Comparison of ENCODE assay signal across 8 cellular contexts in genomic region chr10:70145666-70146488, GRCh38. TPM values are rescaled to one million over a fixed set of nuclear protein-coding genes. Genes with fewer than 3 reads are reported as not detected.
DNase-seq lines count a peak whose midpoint lies in the region; TF ChIP-seq lines count a peak whose summit lies in the region.

No MANE protein-coding gene starts in this region.

- H3K4me3 ChIP-seq in SJSA1 = peak overlapping the region; percentile 57
- peak overlapping the region; percentile 83 for H3K4me3 ChIP-seq in osteoblast (ENCODE audit: insufficient read depth, low read length)
- peak overlapping the region; percentile 67 for H3K4me3 ChIP-seq in thymus (ENCODE audit: low read length)

- H2AFZ ChIP-seq in osteoblast (ENCODE audit: low read length) = peak overlapping the region; percentile 76

- CTCF ChIA-PET in activated naive CD4-positive, alpha-beta T cell treated with anti-CD3 and anti-CD28 coated beads, Interleukin-2, amount 10 ng/mL, durations not matched to agents 7 days and 5 days (lab: Charles Lee) = interaction anchor here (0.7 to 5.3 kb wide), 38 partner anchors 10 to 350 kb away, joined by 3 to 51 read pairs (median 4); partner anchors contain the start of gene SAR1A

- H3K9me3 Mint-ChIP-seq in activated naive CD4-positive, alpha-beta T cell treated with anti-CD3 and anti-CD28 coated beads, Interleukin-2, amount 10 ng/mL, durations not matched to agents 7 days and 5 days = no peaks in the 10 kb centered on the region
- peaks cover 5% of the 10 kb centered on the region for H3K9me3 Mint-ChIP-seq in glutamatergic neuron (ENCODE audit: unreplicated experiment)

- peaks cover 55% of the 10 kb centered on the region for H4K20me1 ChIP-seq in osteoblast (ENCODE audit: insufficient read depth, low read length)

- H3K27ac Mint-ChIP-seq in activated naive CD4-positive, alpha-beta T cell treated with anti-CD3 and anti-CD28 coated beads, Interleukin-2, amount 10 ng/mL, durations not matched to agents 7 days and 5 days = peak overlapping the region; percentile 93
- H3K27ac Mint-ChIP-seq in glutamatergic neuron (ENCODE audit: unreplicated experiment) = peak overlapping the region; percentile 75

- H3K27ac ChIP-seq in SJSA1 (peak overlapping the region; percentile 59), osteoblast (ENCODE audit: low read depth, low read length) (peak overlapping the region; percentile 76), thymus (ENCODE audit: low read depth) (peak overlapping the region; percentile 94)

- DNase-seq in D341Med (ENCODE audit: low spot score) = peak; percentile 81
- DNase-seq in GM20000 (ENCODE audit: low spot score) = peak; percentile 91
- DNase-seq in HPDE6-E6E7 (ENCODE audit: extremely low spot score) = peak; percentile 41
- DNase-seq in SJSA1 (ENCODE audit: low read depth in 1 of 2, low spot score in 2 of 2) = peak; percentile 69 to 83
- DNase-seq in activated naive CD4-positive, alpha-beta T cell treated with anti-CD3 and anti-CD28 coated beads, Interleukin-2, amount 10 ng/mL, durations not matched to agents 7 days and 5 days = peak; percentile 85
- DNase-seq in glutamatergic neuron = peak; percentile 80
- peak; percentile 94 for DNase-seq in osteoblast (ENCODE audit: insufficient read length, low spot score, missing footprints)

- H3K9me3 ChIP-seq in SJSA1 (replicated peaks) = no peaks in the 10 kb centered on the region
- no peaks in the 10 kb centered on the region for H3K9me3 ChIP-seq in osteoblast (ENCODE audit: low read depth, low read length)
- no peaks in the 10 kb centered on the region for H3K9me3 ChIP-seq in thymus (ENCODE audit: control insufficient read depth)

- H3K4me1 Mint-ChIP-seq in activated naive CD4-positive, alpha-beta T cell treated with anti-CD3 and anti-CD28 coated beads, Interleukin-2, amount 10 ng/mL, durations not matched to agents 7 days and 5 days = peaks cover 25% of the 10 kb centered on the region
- H3K4me1 Mint-ChIP-seq in glutamatergic neuron (ENCODE audit: low read depth, unreplicated experiment) = no peaks in the 10 kb centered on the region

- H3K36me3 Mint-ChIP-seq in activated naive CD4-positive, alpha-beta T cell treated with anti-CD3 and anti-CD28 coated beads, Interleukin-2, amount 10 ng/mL, durations not matched to agents 7 days and 5 days = peaks cover 17% of the 10 kb centered on the region
- no peaks in the 10 kb centered on the region for H3K36me3 Mint-ChIP-seq in glutamatergic neuron (ENCODE audit: unreplicated experiment)

- peaks cover 57% of the 10 kb centered on the region for H3K79me2 ChIP-seq in osteoblast (ENCODE audit: insufficient read depth, low read length)

- H3K36me3 ChIP-seq in SJSA1 = peaks cover 32% of the 10 kb centered on the region
- peaks cover 31% of the 10 kb centered on the region for H3K36me3 ChIP-seq in osteoblast (ENCODE audit: insufficient read depth, low read length)
- peaks cover 19% of the 10 kb centered on the region for H3K36me3 ChIP-seq in thymus (ENCODE audit: control insufficient read depth, insufficient read depth)

- H3K27me3 Mint-ChIP-seq in activated naive CD4-positive, alpha-beta T cell treated with anti-CD3 and anti-CD28 coated beads, Interleukin-2, amount 10 ng/mL, durations not matched to agents 7 days and 5 days = no peaks in the 10 kb centered on the region
- peaks cover 2% of the 10 kb centered on the region for H3K27me3 Mint-ChIP-seq in glutamatergic neuron (ENCODE audit: unreplicated experiment)

- H3K4me2 ChIP-seq in osteoblast (ENCODE audit: insufficient read depth, low read length) = peak overlapping the region; percentile 86

- H3K27me3 ChIP-seq in SJSA1 (replicated peaks) (no peaks in the 10 kb centered on the region), osteoblast (ENCODE audit: insufficient read depth, low read length) (no peaks in the 10 kb centered on the region), thymus (ENCODE audit: control insufficient read depth, insufficient read depth) (no peaks in the 10 kb centered on the region)

- under 1% methylated on average over 98 of the region's 98 CpGs for WGBS in thymus

- peaks cover 21% of the 10 kb centered on the region for H3K4me1 ChIP-seq in SJSA1 (replicated peaks)
- H3K4me1 ChIP-seq in osteoblast (ENCODE audit: insufficient read depth, low read length) = peaks cover 25% of the 10 kb centered on the region
- H3K4me1 ChIP-seq in thymus (ENCODE audit: control insufficient read depth, insufficient read depth, low read length) = peaks cover 3% of the 10 kb centered on the region

- peak; percentile 69 for TF ChIP-seq CTCF in GM20000 (IDR thresholded peaks at IDR 0.05; ENCODE audit: extremely low read depth, missing control alignments)
- peak; percentile 61 for TF ChIP-seq CTCF in glutamatergic neuron (IDR thresholded peaks at IDR 0.05; ENCODE audit: partially characterized antibody, unreplicated experiment)
- TF ChIP-seq CTCF in osteoblast (IDR thresholded peaks at IDR 0.05; ENCODE audit: extremely low read depth, low read depth, low read length) = peak; percentile 28

- peak overlapping the region; percentile 80 for H3K4me3 Mint-ChIP-seq in activated naive CD4-positive, alpha-beta T cell treated with anti-CD3 and anti-CD28 coated beads, Interleukin-2, amount 10 ng/mL, durations not matched to agents 7 days and 5 days
- H3K4me3 Mint-ChIP-seq in glutamatergic neuron (ENCODE audit: unreplicated experiment) = peak overlapping the region; percentile 90

RNA-seq across cellular contexts. Expression of gene TYSND1, which starts 0.6 kb away (rescaled TPM):
- total RNA-seq in SJSA1 (2014; rRNA removed; shearing (Covaris generic)) = 6.7 and 7.7 TPM in 2 replicates
- total RNA-seq in glutamatergic neuron (ENCODE audit: unreplicated experiment) (1.9 TPM), osteoblast (13.0 and 15.6 TPM in 2 replicates)
- polyA plus RNA-seq in thymus = 18.1 TPM

RNA-seq across cellular contexts. Expression of gene AIFM2, which starts 13.3 kb away (rescaled TPM):
- 11.7 and 12.3 TPM in 2 replicates for total RNA-seq in SJSA1 (2014; rRNA removed; shearing (Covaris generic))
- total RNA-seq in glutamatergic neuron (ENCODE audit: unreplicated experiment) (0.74 TPM), osteoblast (14.4 and 14.8 TPM in 2 replicates)
- polyA plus RNA-seq in thymus = 7.5 TPM

RNA-seq across cellular contexts. Expression of gene SAR1A, which starts 24.4 kb away (rescaled TPM):
- 131 and 171 TPM in 2 replicates for total RNA-seq in SJSA1 (2014; rRNA removed; shearing (Covaris generic))
- total RNA-seq in glutamatergic neuron (ENCODE audit: unreplicated experiment) (87.8 TPM), osteoblast (219 and 240 TPM in 2 replicates)
- 48.6 TPM for polyA plus RNA-seq in thymus

Comparison
In these comparisons a context has a peak if more than half of its experiments do, and no peak if none do; other contexts are left out.
1. Peak in every context shown above with its lines: DNase-seq, H3K4me3 ChIP-seq and H3K27ac ChIP-seq.
2. DNase-seq: peak in every context shown above with its lines; median percentile 94 in osteoblast; 91 in GM20000; 85 in activated naive CD4-positive, alpha-beta T cell treated with anti-CD3 and anti-CD28 coated beads, Interleukin-2, amount 10 ng/mL, durations not matched to agents 7 days and 5 days; 81 in D341Med; 80 in glutamatergic neuron; 76 in SJSA1; 41 in HPDE6-E6E7.